2 cellular contexts compared by ENCODE assay signal in genomic region chr11:111745719-111746504, GRCh38.
TF ChIP-seq lines count a peak whose summit lies in the region.

No MANE protein-coding gene starts in this region.

TF ChIP-seq in A549, 52 proteins besides CTCF, POLR2A, EP300 and RAD21:
- TF ChIP-seq CEBPB (IDR thresholded peaks at IDR 0.05) (no peak), REST (IDR thresholded peaks at IDR 0.05) (no peak), JUNB (IDR thresholded peaks at IDR 0.05) (no peak), MAFK (IDR thresholded peaks at IDR 0.05; ENCODE audit: partially characterized antibody) (no peak)
TF ChIP-seq in A549: peak in this region for 0.

TF ChIP-seq in IMR-90, 13 proteins besides CTCF, POLR2A, EP300 and RAD21:
- TF ChIP-seq NFE2L2 (IDR thresholded peaks at IDR 0.05; ENCODE audit: low read depth, low read length), result no peak
- TF ChIP-seq CEBPB (IDR thresholded peaks at IDR 0.05; ENCODE audit: low read depth, low read length), result no peak
- no peak for TF ChIP-seq SMC3 (IDR thresholded peaks at IDR 0.05; ENCODE audit: low read depth, low read length)
- TF ChIP-seq RCOR1 (IDR thresholded peaks at IDR 0.05; ENCODE audit: insufficient replicate concordance, low read length), result no peak
- no peak for TF ChIP-seq RFX5 (IDR thresholded peaks at IDR 0.05; ENCODE audit: low read depth, low read length)
- TF ChIP-seq MAZ (IDR thresholded peaks at IDR 0.05; ENCODE audit: borderline replicate concordance, low read depth, low read length), result no peak
- no peak for TF ChIP-seq CHD1 (IDR thresholded peaks at IDR 0.05; ENCODE audit: low read depth, low read length)
- no peak for TF ChIP-seq BHLHE40 (IDR thresholded peaks at IDR 0.05; ENCODE audit: low read depth, low read length)
- TF ChIP-seq MXI1 (IDR thresholded peaks at IDR 0.05; ENCODE audit: borderline replicate concordance, low read depth, low read length), result no peak
- TF ChIP-seq USF2 (IDR thresholded peaks at IDR 0.05; ENCODE audit: low read depth, low read length), result no peak
